In genomic region chr6:30625511-30625910, GRCh38 we compare ENCODE assay signal across 21 cellular contexts. TPM values are rescaled to one million over a fixed set of nuclear protein-coding genes. Genes with fewer than 3 reads are reported as not detected.
DNase-seq lines count a peak whose midpoint lies in the region; ATAC-seq, FAIRE-seq and TF ChIP-seq lines count a peak whose summit lies in the region.
"Had no signal": no experiment of that assay in that cellular context is flagged by ENCODE, and none has a peak within 500 bp of the region (broad histone marks: within the 10 kb centered on the region; RNA-seq: fewer than 3 reads in every experiment).

No MANE protein-coding gene starts in this region.

- H3K9ac ChIP-seq in BLaER1 treated with 17β-estradiol and CSF1 and Interleukin-3, amounts not matched to agents 10 nM and 100 nM: peak overlapping the region in 8 of 11 experiments; percentile 1 to 92 (median 87); a peak in 5 of 22 replicates
- H3K9ac ChIP-seq: parathyroid adenoma had no signal

- intact Hi-C loops in dendritic cell treated with granulocyte-macrophage colony-stimulating factor and Interleukin-4, amounts not matched to agents 40 ng/mL and 50 ng/mL, for 4 days (cut with micrococcal nuclease): loop anchor here (5.0 kb wide), 1 partner anchor 47 kb away; the partner anchor contains the start of gene DHX16
- intact Hi-C loops in left colon (cut with DNase I, micrococcal nuclease): no loop called here

- peaks cover 19 to 25% (median 19%) of the 10 kb centered on the region in 3 donors for H3K4me1 Mint-ChIP-seq in CD8-positive, alpha-beta memory T cell
- H3K4me1 Mint-ChIP-seq in dendritic cell treated with granulocyte-macrophage colony-stimulating factor and Interleukin-4, amounts not matched to agents 40 ng/mL and 50 ng/mL, for 4 days (ENCODE audit: low read depth): peaks cover 36% of the 10 kb centered on the region
- H3K4me1 Mint-ChIP-seq in nephron progenitor cell: peaks cover 26% of the 10 kb centered on the region

- H3K36me3 ChIP-seq in BLaER1 treated with 17β-estradiol and CSF1 and Interleukin-3, amounts not matched to agents 10 nM and 100 nM: peaks cover 79 to 89% (median 85%) of the 10 kb centered on the region in 11 experiments
- peaks cover 41% of the 10 kb centered on the region for H3K36me3 ChIP-seq in CD8-positive, alpha-beta memory T cell (ENCODE audit: insufficient read depth, low read length)
- H3K36me3 ChIP-seq: breast epithelium had no signal

- H4K20me1 ChIP-seq in BLaER1 treated with 17β-estradiol and CSF1 and Interleukin-3, amounts not matched to agents 10 nM and 100 nM: no peaks in the 10 kb centered on the region; a peak in 1 of 22 replicates

- no peaks in the 10 kb centered on the region for H3K27me3 ChIP-seq in BLaER1 treated with 17β-estradiol and CSF1 and Interleukin-3, amounts not matched to agents 10 nM and 100 nM
- no peaks in the 10 kb centered on the region for H3K27me3 ChIP-seq in CD8-positive, alpha-beta memory T cell (ENCODE audit: insufficient read depth, low read length, poor library complexity, severe bottlenecking)
- H3K27me3 ChIP-seq: breast epithelium, dorsolateral prefrontal cortex, left lung, MG63 had no signal

- H3K4me2 ChIP-seq in BLaER1 treated with 17β-estradiol and CSF1 and Interleukin-3, amounts not matched to agents 10 nM and 100 nM: peak overlapping the region in 3 of 11 experiments; percentile 94 to 97 (median 97); a peak in 4 of 22 replicates

- H3K4me3 ChIP-seq in BLaER1 treated with 17β-estradiol and CSF1 and Interleukin-3, amounts not matched to agents 10 nM and 100 nM: no peak overlapping the region
- H3K4me3 ChIP-seq in CD8-positive, alpha-beta memory T cell (ENCODE audit: low read length): no peak overlapping the region
- H3K4me3 ChIP-seq: GM12878, HAP-1, MG63 had no signal

- H3K9me3 ChIP-seq in BLaER1 treated with 17β-estradiol and CSF1 and Interleukin-3, amounts not matched to agents 10 nM and 100 nM (replicated peaks in 1 of 11): no peaks in the 10 kb centered on the region
- no peaks in the 10 kb centered on the region for H3K9me3 ChIP-seq in CD8-positive, alpha-beta memory T cell (ENCODE audit: low read length)
- H3K9me3 ChIP-seq: breast epithelium, HAP-1, left lung, MG63 had no signal

- POLR2A ChIA-PET in CD8-positive, alpha-beta memory T cell (lab: Charles Lee): interaction anchor here (1.9 kb wide), 1 partner anchor 10 kb away, joined by 7 read pairs; no protein-coding TSS in a partner anchor

- ATAC-seq in GM18873 (IDR thresholded peaks at IDR 0.05; ENCODE audit: low FRiP score, unreplicated experiment) (no peak), left colon (no peak)
- ATAC-seq: GM12878 had no signal

- peak overlapping the region in 6 of 8 donors; percentile 51 to 98 (median 95) for H3K27ac Mint-ChIP-seq in CD8-positive, alpha-beta memory T cell
- peak overlapping the region; percentile 90 for H3K27ac Mint-ChIP-seq in dendritic cell treated with granulocyte-macrophage colony-stimulating factor and Interleukin-4, amounts not matched to agents 40 ng/mL and 50 ng/mL, for 4 days
- H3K27ac Mint-ChIP-seq in nephron progenitor cell: no peak overlapping the region

- H3K4me3 Mint-ChIP-seq in CD8-positive, alpha-beta memory T cell: peak overlapping the region in 1 of 7 donors; percentile 86
- no peak overlapping the region for H3K4me3 Mint-ChIP-seq in dendritic cell treated with granulocyte-macrophage colony-stimulating factor and Interleukin-4, amounts not matched to agents 40 ng/mL and 50 ng/mL, for 4 days
- peak overlapping the region; percentile 93 for H3K4me3 Mint-ChIP-seq in nephron progenitor cell

- peaks cover 20 to 37% (median 27%) of the 10 kb centered on the region in 10 experiments for H3K4me1 ChIP-seq in BLaER1 treated with 17β-estradiol and CSF1 and Interleukin-3, amounts not matched to agents 10 nM and 100 nM
- peaks cover 16% of the 10 kb centered on the region for H3K4me1 ChIP-seq in CD8-positive, alpha-beta memory T cell (ENCODE audit: insufficient read depth, low read length)

- peaks cover 0 to 69% (median 11%) of the 10 kb centered on the region in 3 donors for H3K36me3 Mint-ChIP-seq in CD8-positive, alpha-beta memory T cell
- peaks cover 88% of the 10 kb centered on the region for H3K36me3 Mint-ChIP-seq in dendritic cell treated with granulocyte-macrophage colony-stimulating factor and Interleukin-4, amounts not matched to agents 40 ng/mL and 50 ng/mL, for 4 days (ENCODE audit: low read depth)
- peaks cover 63% of the 10 kb centered on the region for H3K36me3 Mint-ChIP-seq in nephron progenitor cell (ENCODE audit: low read depth)

- no peak for TF ChIP-seq POLR2A in GM12892 (IDR thresholded peaks at IDR 0.05; ENCODE audit: low read depth, low read length)

- TF ChIP-seq CTCF in nephron progenitor cell (IDR thresholded peaks at IDR 0.05): no peak

- no peak for DNase-seq in CD8-positive, alpha-beta memory T cell
- DNase-seq in nephron progenitor cell: no peak
- no peak for DNase-seq in GM19238 (ENCODE audit: insufficient read length, low spot score)
- DNase-seq in GM12892 (ENCODE audit: insufficient read length): no peak
- no peak for DNase-seq in left colon
- DNase-seq: AML-193; dorsolateral prefrontal cortex; erythroblast; GDM1; left lung; MG63; NCI-H1694 treated with DMSO at 0.1 percent for 48 hours; NCI-H446 treated with DMSO at 0.1 percent for 48 hours; stimulated activated CD4-positive, alpha-beta T cell treated with anti-CD3 and anti-CD28 coated beads, Interleukin-2, amount 100 ng/mL, for 48 hours had no signal

- H3K27me3 Mint-ChIP-seq in CD8-positive, alpha-beta memory T cell: no peaks in the 10 kb centered on the region
- H3K27me3 Mint-ChIP-seq in dendritic cell treated with granulocyte-macrophage colony-stimulating factor and Interleukin-4, amounts not matched to agents 40 ng/mL and 50 ng/mL, for 4 days: no peaks in the 10 kb centered on the region
- H3K27me3 Mint-ChIP-seq in nephron progenitor cell (ENCODE audit: low read depth, poor library complexity): no peaks in the 10 kb centered on the region

- no peaks in the 10 kb centered on the region for H3K9me3 Mint-ChIP-seq in CD8-positive, alpha-beta memory T cell
- no peaks in the 10 kb centered on the region for H3K9me3 Mint-ChIP-seq in dendritic cell treated with granulocyte-macrophage colony-stimulating factor and Interleukin-4, amounts not matched to agents 40 ng/mL and 50 ng/mL, for 4 days
- H3K9me3 Mint-ChIP-seq in nephron progenitor cell: no peaks in the 10 kb centered on the region

- CTCF ChIA-PET in CD8-positive, alpha-beta memory T cell (lab: Charles Lee): interaction anchor here (0.7 to 3.1 kb wide), 11 partner anchors 9 to 143 kb away, joined by 3 to 14 read pairs (median 4); no protein-coding TSS in a partner anchor

- FAIRE-seq in GM12892 (lab: Jason Lieb, UNC): no peak
- FAIRE-seq: GM12878 had no signal

- H3K27ac ChIP-seq in BLaER1 treated with 17β-estradiol and CSF1 and Interleukin-3, amounts not matched to agents 10 nM and 100 nM: peak overlapping the region in 1 of 11 experiments; percentile 84; a peak in 1 of 22 replicates
- peak overlapping the region; percentile 29 for H3K27ac ChIP-seq in CD8-positive, alpha-beta memory T cell (ENCODE audit: low read depth, low read length)

RNA-seq across cellular contexts. Expression of gene ATAT1, which starts 1.2 kb away (rescaled TPM):
- 10 to 100 TPM; 10.5 to 10.7 TPM for total RNA-seq in CD8-positive, alpha-beta memory T cell
- 1.5 TPM for polyA plus RNA-seq in CD8-positive, alpha-beta memory T cell
- polyA plus RNA-seq in GM12892 (2012; ENCODE audit: missing spikeins): 6.8 TPM
- 10 to 100 TPM; 11.3 to 13.1 TPM for total RNA-seq in left colon

RNA-seq across cellular contexts. Expression of gene MRPS18B, which starts 7.9 kb away (rescaled TPM):
- 100 to 1,000 TPM; 102 to 103 TPM for total RNA-seq in CD8-positive, alpha-beta memory T cell
- polyA plus RNA-seq in CD8-positive, alpha-beta memory T cell: 113 TPM
- 88.1 TPM for polyA plus RNA-seq in GM12892 (2012; ENCODE audit: missing spikeins)
- total RNA-seq in left colon: 10 to 100 TPM; 55.7 to 60.6 TPM

RNA-seq across cellular contexts. Expression of gene PPP1R10, which starts 8.5 kb away (rescaled TPM):
- total RNA-seq in CD8-positive, alpha-beta memory T cell: 100 to 1,000 TPM; 115 to 117 TPM
- polyA plus RNA-seq in CD8-positive, alpha-beta memory T cell: 27.3 TPM
- 15.9 TPM for polyA plus RNA-seq in GM12892 (2012; ENCODE audit: missing spikeins)
- 10 to 100 TPM; 73.6 to 74.8 TPM for total RNA-seq in left colon

RNA-seq across cellular contexts. Expression of gene C6orf136, which starts 21.4 kb away (rescaled TPM):
- total RNA-seq in CD8-positive, alpha-beta memory T cell: 10 to 100 TPM; 35.9 to 42.2 TPM
- 11.8 TPM for polyA plus RNA-seq in CD8-positive, alpha-beta memory T cell
- polyA plus RNA-seq in GM12892 (2012; ENCODE audit: missing spikeins): 12.1 TPM
- total RNA-seq in left colon: 100 to 1,000 TPM in 1 of 2 donors, 10 to 100 TPM in 1; 78.9 to 101 TPM

RNA-seq across cellular contexts. Expression of gene DHX16, which starts 47.3 kb away (rescaled TPM):
- total RNA-seq in CD8-positive, alpha-beta memory T cell: 10 to 100 TPM; 47.5 to 49.1 TPM
- 31.0 TPM for polyA plus RNA-seq in CD8-positive, alpha-beta memory T cell
- polyA plus RNA-seq in GM12892 (2012; ENCODE audit: missing spikeins): 26.0 TPM
- 10 to 100 TPM; 27.8 to 34.8 TPM for total RNA-seq in left colon
